Comparison of ENCODE assay signal across 8 cellular contexts in the genomic region with DNA sequence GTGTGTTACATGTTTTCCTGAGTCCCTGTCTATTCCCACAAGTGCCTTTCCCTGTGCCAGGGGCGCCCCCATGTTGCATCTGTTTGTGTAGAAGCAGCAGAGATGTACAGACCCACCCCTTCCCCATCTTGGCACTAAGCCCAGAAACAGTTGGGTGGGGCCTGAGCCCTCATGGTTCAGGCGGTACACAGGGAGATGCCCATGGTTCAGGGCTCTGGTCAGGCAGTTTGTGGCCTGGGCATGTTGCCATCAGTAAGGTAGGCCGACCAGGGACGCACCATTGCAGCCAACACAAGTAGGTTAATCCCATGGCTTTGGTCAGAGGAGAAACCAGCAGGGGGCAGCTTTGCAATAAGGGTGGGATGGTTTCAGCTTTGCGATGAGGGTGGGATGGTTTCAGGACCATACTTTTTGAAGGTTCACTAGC. TPM values are rescaled to one million over a fixed set of nuclear protein-coding genes. Genes with fewer than 3 reads are reported as not detected.
DNase-seq lines count a peak whose midpoint lies in the region; ATAC-seq and TF ChIP-seq lines count a peak whose summit lies in the region.
"Had no signal": no experiment of that assay in that cellular context is flagged by ENCODE, and none has a peak within 500 bp of the region (broad histone marks: within the 10 kb centered on the region; RNA-seq: fewer than 3 reads in every experiment).

No MANE protein-coding gene starts in this region.

- no peaks in the 10 kb centered on the region for H3K36me3 Mint-ChIP-seq in activated B cell treated with CpG ODN at 0.5 μM for 24 hours (ENCODE audit: low read depth)

- peaks cover 48% of the 10 kb centered on the region for H3K4me1 Mint-ChIP-seq in activated B cell treated with CpG ODN at 0.5 μM for 24 hours

- ATAC-seq in activated B cell treated with CpG ODN at 0.5 μM for 24 hours (ENCODE audit: low read depth) (no peak), HG02981 (IDR thresholded peaks at IDR 0.05; ENCODE audit: unreplicated experiment) (no peak)

- no peak overlapping the region for H3K4me3 ChIP-seq in MG63

- H3K27ac Mint-ChIP-seq in activated B cell treated with CpG ODN at 0.5 μM for 24 hours = no peak overlapping the region

- POLR2A ChIA-PET in activated B cell treated with CpG ODN at 0.5 μM for 24 hours (lab: Charles Lee) = interaction anchor here (0.6 to 4.3 kb wide), 4 partner anchors 20 to 208 kb away, joined by 4 to 27 read pairs (median 6); no protein-coding TSS in a partner anchor

- no peaks in the 10 kb centered on the region for H3K27me3 ChIP-seq in MG63

- CTCF ChIA-PET in activated B cell treated with CpG ODN at 0.5 μM for 24 hours (lab: Charles Lee) = interaction anchor here (1.0 to 2.0 kb wide), 4 partner anchors 14 to 199 kb away, joined by 3 to 10 read pairs (median 4); no protein-coding TSS in a partner anchor

- intact Hi-C loops in activated B cell treated with CpG ODN at 0.5 μM for 24 hours (cut with micrococcal nuclease) = no loop called here

- no peaks in the 10 kb centered on the region for H3K9me3 Mint-ChIP-seq in activated B cell treated with CpG ODN at 0.5 μM for 24 hours

- H3K4me3 Mint-ChIP-seq in activated B cell treated with CpG ODN at 0.5 μM for 24 hours = peak overlapping the region; percentile 80

- H3K9me3 ChIP-seq in MG63 = no peaks in the 10 kb centered on the region

- H3K36me3 ChIP-seq in MG63 = no peaks in the 10 kb centered on the region

- peaks cover 3% of the 10 kb centered on the region for H3K27me3 Mint-ChIP-seq in activated B cell treated with CpG ODN at 0.5 μM for 24 hours

- DNase-seq in ELF-1 (ENCODE audit: low read depth, low spot score) (peak; percentile 46), activated B cell treated with CpG ODN at 0.5 μM for 24 hours (no peak), lung microvascular endothelial cell (ENCODE audit: low read depth in 2 of 2) (peak; percentile 40 to 64), cerebellum (ENCODE audit: low spot score) (no peak), MG63 (no peak)

- TF ChIP-seq CTCF in LNCAP (IDR thresholded peaks at IDR 0.05) (peak; percentile 44; the same call in 1 of the 2 replicates), activated B cell treated with CpG ODN at 0.5 μM for 24 hours (IDR thresholded peaks at IDR 0.05) (no peak)

RNA-seq across cellular contexts. Expression of a gene that starts 0.9 kb away (rescaled TPM):
- 6.3 and 6.5 TPM in 2 replicates for total RNA-seq in activated B cell treated with CpG ODN at 0.5 μM for 24 hours
- 0.20 and 0.22 TPM in 2 replicates for total RNA-seq in lung microvascular endothelial cell
- 34.0 TPM for total RNA-seq in cerebellum
- 3.4 and 8.5 TPM in 2 replicates for total RNA-seq in MG63 (2014; rRNA removed; shearing (Covaris generic); ENCODE audit: low replicate concordance)

RNA-seq across cellular contexts. Expression of a gene that starts 50.8 kb away (rescaled TPM):
- total RNA-seq in activated B cell treated with CpG ODN at 0.5 μM for 24 hours (not detected in 2 replicates), lung microvascular endothelial cell (0.99 and 4.6 TPM in 2 replicates), cerebellum (not detected)
- total RNA-seq in MG63 (2014; rRNA removed; shearing (Covaris generic); ENCODE audit: low replicate concordance) = 27.6 and 32.3 TPM in 2 replicates
- total RNA-seq: T-helper 2 cell treated with Interferon-gamma antibody and Interleukin-4, amounts not matched to agents 100 ng/mL and 5 ng/mL, for 36 hours had no signal

Comparison
In these comparisons a context has a peak if more than half of its experiments do, and no peak if none do; other contexts are left out.
1. DNase-seq: peak in ELF-1 (single experiment) and lung microvascular endothelial cell (2 of 2); none in activated B cell treated with CpG ODN at 0.5 μM for 24 hours (single experiment), cerebellum (single experiment) and MG63 (single experiment).